Comparison of ENCODE assay signal across 23 cellular contexts in genomic region chr5:67401166-67401565, GRCh38.
DNase-seq lines count a peak whose midpoint lies in the region; ATAC-seq and TF ChIP-seq lines count a peak whose summit lies in the region.
"Had no signal": no experiment of that assay in that cellular context is flagged by ENCODE, and none has a peak within 500 bp of the region (broad histone marks: within the 10 kb centered on the region; RNA-seq: fewer than 3 reads in every experiment).

No MANE protein-coding gene starts in this region.

- no peak for ATAC-seq in GM21717 (IDR thresholded peaks at IDR 0.05; ENCODE audit: unreplicated experiment)
- no peak for ATAC-seq in aorta (ENCODE audit: low FRiP score)
- ATAC-seq: A549, K562, PC-3, T-cell had no signal

- POLR2A ChIA-PET in HEK293 (lab: Yijun Ruan, JAX): no interaction called here

- H3K27me3 ChIP-seq in aorta (ENCODE audit: control insufficient read depth in 1 of 2, insufficient read depth in 2 of 2, low read length in 1 of 2): no peaks in the 10 kb centered on the region
- H3K27me3 ChIP-seq: BLaER1 treated with 17β-estradiol and CSF1 and Interleukin-3, amounts not matched to agents 10 nM and 100 nM; MG63; SJSA1 had no signal

- peaks cover 33% of the 10 kb centered on the region for H3K9me3 Mint-ChIP-seq in nephron progenitor cell
- H3K9me3 Mint-ChIP-seq: CD4-positive, alpha-beta T cell; T-cell had no signal

- TF ChIP-seq CTCF in HEK293 (tag by site-specific recombination; IDR thresholded peaks at IDR 0.05) (no peak), nephron progenitor cell (IDR thresholded peaks at IDR 0.05) (no peak)

- peak overlapping the region; percentile 85 for H3K27ac Mint-ChIP-seq in nephron progenitor cell
- H3K27ac Mint-ChIP-seq: CD4-positive, alpha-beta T cell; T-cell had no signal

- peaks cover 33% of the 10 kb centered on the region for H3K4me1 Mint-ChIP-seq in nephron progenitor cell
- H3K4me1 Mint-ChIP-seq: T-cell had no signal

- WGBS in aorta, 2 donors: 42 to 50% methylated on average over 2 of the region's 2 CpGs

- H3K4me3 Mint-ChIP-seq in nephron progenitor cell: no peak overlapping the region
- H3K4me3 Mint-ChIP-seq: CD4-positive, alpha-beta T cell; T-cell had no signal

- peaks cover 6% of the 10 kb centered on the region for H3K27me3 Mint-ChIP-seq in nephron progenitor cell (ENCODE audit: low read depth, poor library complexity)
- H3K27me3 Mint-ChIP-seq: CD4-positive, alpha-beta T cell had no signal

- H3K36me3 Mint-ChIP-seq in nephron progenitor cell (ENCODE audit: low read depth): peaks cover 28% of the 10 kb centered on the region
- H3K36me3 Mint-ChIP-seq: T-cell had no signal

- H3K4me1 ChIP-seq in HEK293 (ENCODE audit: control insufficient read depth, insufficient read depth, low read length) (peaks cover 6% of the 10 kb centered on the region), aorta (ENCODE audit: control insufficient read depth in 1 of 2, insufficient read depth in 2 of 2, low read length in 2 of 2) (no peaks in the 10 kb centered on the region)
- H3K4me1 ChIP-seq: BLaER1 treated with 17β-estradiol and CSF1 and Interleukin-3, amounts not matched to agents 10 nM and 100 nM; HAP-1 had no signal

- H3K27ac ChIP-seq in HEK293 (ENCODE audit: extremely low read depth, low read depth, low read length) (no peak overlapping the region), aorta (ENCODE audit: low read depth in 1 of 2, low read length in 2 of 2) (no peak overlapping the region)
- H3K27ac ChIP-seq: A549; BLaER1 treated with 17β-estradiol and CSF1 and Interleukin-3, amounts not matched to agents 10 nM and 100 nM; SJSA1 had no signal

- CTCF ChIA-PET in HEK293 (lab: Yijun Ruan, JAX): interaction anchor here (0.6 kb wide), 1 partner anchor 235 kb away, joined by 3 read pairs; no protein-coding TSS in a partner anchor

- DNase-seq in NCI-H1694 treated with DMSO at 0.1 percent for 48 hours (lab: John Stamatoyannopoulos, UW) (peak; percentile 61), fibroblast of gingiva (ENCODE audit: low read depth) (peak; percentile 63), nephron progenitor cell (no peak), NCI-H226 (no peak), activated gamma-delta T cell (lab: John Stamatoyannopoulos, UW) (no peak), aorta (no peak)
- DNase-seq: AML-193; CD4-positive, alpha-beta T cell; EL; GF-D8; GOT3; MG63; NCI-H187; NCI-H526 treated with DMSO at 0.1 percent for 48 hours; PC-3; T-cell had no signal

- H3K36me3 ChIP-seq in HEK293 (ENCODE audit: control insufficient read depth in 2 of 2, insufficient read depth in 1 of 2, low read length in 2 of 2) (no peaks in the 10 kb centered on the region), aorta (ENCODE audit: control insufficient read depth in 1 of 2, insufficient read depth in 2 of 2, low read length in 1 of 2) (no peaks in the 10 kb centered on the region)
- H3K36me3 ChIP-seq: BLaER1 treated with 17β-estradiol and CSF1 and Interleukin-3, amounts not matched to agents 10 nM and 100 nM; HAP-1; MG63; SJSA1 had no signal

- H3K4me3 ChIP-seq in HEK293 (ENCODE audit: low read depth, low read length): no peak overlapping the region
- H3K4me3 ChIP-seq in aorta (ENCODE audit: low read length in 2 of 2): no peak overlapping the region
- H3K4me3 ChIP-seq: A549; BLaER1 treated with 17β-estradiol and CSF1 and Interleukin-3, amounts not matched to agents 10 nM and 100 nM; HAP-1; K562; MG63; SJSA1 had no signal

- intact Hi-C loops in aorta (cut with DNase I): no loop called here

- no peaks in the 10 kb centered on the region for H3K9me3 ChIP-seq in HEK293 (ENCODE audit: control insufficient read depth, insufficient read depth, low read depth, low read length)
- no peaks in the 10 kb centered on the region for H3K9me3 ChIP-seq in aorta (ENCODE audit: control insufficient read depth, low read length)
- H3K9me3 ChIP-seq: A549; BLaER1 treated with 17β-estradiol and CSF1 and Interleukin-3, amounts not matched to agents 10 nM and 100 nM; HAP-1; MG63; SJSA1 had no signal

TF ChIP-seq in HEK293, 187 proteins besides CTCF, POLR2A, EP300 and RAD21:
- no peak for TF ChIP-seq ZNF133 (tag by site-specific recombination; IDR thresholded peaks at IDR 0.05)
- peak; percentile 46; the same call in 1 of the 2 replicates for TF ChIP-seq ZNF558 (tag by site-specific recombination; IDR thresholded peaks at IDR 0.05)
- no peak for TF ChIP-seq ZNF76 (tag by site-specific recombination; IDR thresholded peaks at IDR 0.05; ENCODE audit: borderline replicate concordance, low read depth)
- no peak for TF ChIP-seq PRDM10 (tag by site-specific recombination; IDR thresholded peaks at IDR 0.05)
- TF ChIP-seq HOXC10 (CRISPR knock-in tag; IDR thresholded peaks at IDR 0.05): no peak
- no peak for TF ChIP-seq ZNF148 (tag by site-specific recombination; IDR thresholded peaks at IDR 0.05; ENCODE audit: borderline replicate concordance)
- TF ChIP-seq GLIS1 (tag by site-specific recombination; IDR thresholded peaks at IDR 0.05): peak; percentile 56
- peak; percentile 20; the same call in 1 of the 2 replicates for TF ChIP-seq WT1 (tag by site-specific recombination; IDR thresholded peaks at IDR 0.05)
- peak; percentile 29; the same call in 1 of the 2 replicates for TF ChIP-seq ZNF335 (tag by site-specific recombination; conservative IDR thresholded peaks at IDR 0.05)

Comparison
In these comparisons a context has a peak if more than half of its experiments do, and no peak if none do; other contexts are left out.
1. DNase-seq: peak in NCI-H1694 treated with DMSO at 0.1 percent for 48 hours (single experiment) and fibroblast of gingiva (single experiment); none in nephron progenitor cell (single experiment), NCI-H226 (single experiment), activated gamma-delta T cell (single experiment) and aorta (0 of 2).